ENCODE assay signal across 8 cellular contexts in genomic region chr7:144842377-144842851, GRCh38. TPM values are rescaled to one million over a fixed set of nuclear protein-coding genes. Genes with fewer than 3 reads are reported as not detected.
DNase-seq lines count a peak whose midpoint lies in the region; ATAC-seq and TF ChIP-seq lines count a peak whose summit lies in the region.

No MANE protein-coding gene starts in this region.

- H3K36me3 Mint-ChIP-seq in activated naive CD4-positive, alpha-beta T cell treated with anti-CD3 and anti-CD28 coated beads, Interleukin-2, amount 50 U/mL, for 24 hours: peaks cover 4% of the 10 kb centered on the region

- H3K4me3 Mint-ChIP-seq in activated naive CD4-positive, alpha-beta T cell treated with anti-CD3 and anti-CD28 coated beads, Interleukin-2, amount 50 U/mL, for 24 hours: peak overlapping the region; percentile 62

- peaks cover 5% of the 10 kb centered on the region for H3K9me3 Mint-ChIP-seq in activated naive CD4-positive, alpha-beta T cell treated with anti-CD3 and anti-CD28 coated beads, Interleukin-2, amount 50 U/mL, for 24 hours

- DNase-seq in GF-D8 (lab: John Stamatoyannopoulos, UW): peak; percentile 96
- peak; percentile 59 to 87 for DNase-seq in left colon
- DNase-seq in GDM1 (lab: John Stamatoyannopoulos, UW): no peak
- DNase-seq in HCEC 1CT: no peak
- DNase-seq in WERI-Rb-1: no peak

- TF ChIP-seq CTCF in WERI-Rb-1 (IDR thresholded peaks at IDR 0.05; ENCODE audit: low read depth, low read length): no peak

- H3K36me3 ChIP-seq in WERI-Rb-1: no peaks in the 10 kb centered on the region

- H3K4me3 ChIP-seq in WERI-Rb-1 (ENCODE audit: low read depth, low read length): no peak overlapping the region

- no peak overlapping the region for H3K27ac ChIP-seq in WERI-Rb-1

- H3K27me3 ChIP-seq in WERI-Rb-1 (ENCODE audit: insufficient read depth, low read depth, severe bottlenecking): no peaks in the 10 kb centered on the region

- intact Hi-C loops in left colon (cut with DNase I, micrococcal nuclease): no loop called here

- H3K27ac Mint-ChIP-seq in activated naive CD4-positive, alpha-beta T cell treated with anti-CD3 and anti-CD28 coated beads, Interleukin-2, amount 50 U/mL, for 24 hours: peak overlapping the region; percentile 55

- ATAC-seq in GM21423 (IDR thresholded peaks at IDR 0.05; ENCODE audit: unreplicated experiment) (peak; percentile 94), HG03558 (IDR thresholded peaks at IDR 0.05; ENCODE audit: extremely low read depth, unreplicated experiment) (peak; percentile 84), left colon (peak; percentile 97)

- peaks cover 10% of the 10 kb centered on the region for H3K4me1 Mint-ChIP-seq in activated naive CD4-positive, alpha-beta T cell treated with anti-CD3 and anti-CD28 coated beads, Interleukin-2, amount 50 U/mL, for 24 hours

- H3K27me3 Mint-ChIP-seq in activated naive CD4-positive, alpha-beta T cell treated with anti-CD3 and anti-CD28 coated beads, Interleukin-2, amount 50 U/mL, for 24 hours: no peaks in the 10 kb centered on the region

- no peaks in the 10 kb centered on the region for H3K9me3 ChIP-seq in WERI-Rb-1 (ENCODE audit: severe bottlenecking)

RNA-seq across cellular contexts. Expression of gene TPK1, which starts 6.6 kb away (rescaled TPM):
- total RNA-seq in left colon: 10 to 100 TPM; 12.3 to 25.5 TPM

Comparison
In these comparisons a context has a peak if more than half of its experiments do, and no peak if none do; other contexts are left out.
1. DNase-seq: peak in GF-D8 (single experiment) and left colon (2 of 2); none in GDM1 (single experiment), HCEC 1CT (single experiment) and WERI-Rb-1 (single experiment).
2. Peak in every context shown above with its lines, with median percentiles within 50 percentile points of each other: ATAC-seq.